18 cellular contexts compared by ENCODE assay signal in the genomic region with DNA sequence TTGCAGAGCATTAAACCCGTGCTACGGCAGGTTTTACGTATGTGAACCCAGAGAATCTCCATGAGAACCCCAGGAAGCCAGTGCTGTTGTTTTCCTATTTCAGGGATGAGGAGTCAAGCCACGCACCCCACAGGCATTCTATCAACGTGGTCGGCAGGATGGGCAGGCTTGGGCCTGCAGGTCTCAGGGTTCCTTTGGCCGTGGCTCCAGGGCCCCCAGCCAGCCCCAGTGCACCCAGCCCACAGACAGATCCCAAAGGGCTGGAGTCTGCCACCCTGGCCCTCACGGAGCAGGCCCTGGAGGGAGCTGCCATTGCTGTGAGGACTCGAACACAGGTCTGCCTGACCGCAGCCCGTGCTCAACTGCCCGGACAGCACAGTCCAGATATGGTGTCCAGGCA.
DNase-seq lines count a peak whose midpoint lies in the region; ATAC-seq and TF ChIP-seq lines count a peak whose summit lies in the region.
"Had no signal": no experiment of that assay in that cellular context is flagged by ENCODE, and none has a peak within 500 bp of the region (broad histone marks: within the 10 kb centered on the region; RNA-seq: fewer than 3 reads in every experiment).

No MANE protein-coding gene starts in this region.

- BruUV-seq in Caco-2 (replicated peaks; lab: Mats Ljungman, UMichigan), result no TSS peak

- WGBS in gastroesophageal sphincter (ENCODE audit: low coverage in 1 of 2), 2 donors, result 40 to 50% methylated on average over 3 to 6 of the region's 12 CpGs

- no peak for DNase-seq in Caco-2
- DNase-seq in ascending aorta (ENCODE audit: low spot score in 2 of 2), result no peak
- no peak for DNase-seq in D341Med (ENCODE audit: low spot score)
- no peak for DNase-seq in activated CD4-positive, alpha-beta T cell treated with anti-CD3 and anti-CD28 coated beads for 4 hours
- DNase-seq in stimulated activated naive CD8-positive, alpha-beta T cell treated with anti-CD3 and anti-CD28 coated beads, Interleukin-15, amount 100 ng/mL, for 72 hours, result no peak
- no peak for DNase-seq in mucosa of descending colon
- DNase-seq: activated naive CD8-positive, alpha-beta T cell treated with anti-CD3 and anti-CD28 coated beads, Interleukin-2, amount 50 U/mL, for 24 hours; activated T-cell treated with anti-CD3 and anti-CD28 coated beads, Interleukin-2, amount 50 U/mL, for 1 hour; COR-L47; KBM-7; NCI-H1417 treated with DMSO at 0.1 percent for 48 hours; NCI-H524; stimulated activated CD4-positive, alpha-beta T cell treated with anti-CD3 and anti-CD28 coated beads, Interleukin-4, amount 100 ng/mL, for 1 hour had no signal

- H3K36me3 Mint-ChIP-seq in Caco-2 (ENCODE audit: insufficient read depth, unreplicated experiment), result peaks cover 25% of the 10 kb centered on the region
- H3K36me3 Mint-ChIP-seq: mesothelial cell of epicardium had no signal

- H3K4me1 ChIP-seq in Caco-2, result no peaks in the 10 kb centered on the region
- H3K4me1 ChIP-seq in ascending aorta, result peaks cover 15 to 59% of the 10 kb centered on the region in 2 donors
- peaks cover 0 to 74% (median 24%) of the 10 kb centered on the region in 3 donors for H3K4me1 ChIP-seq in gastroesophageal sphincter
- peaks cover 17% of the 10 kb centered on the region for H3K4me1 ChIP-seq in mucosa of descending colon (ENCODE audit: low read depth)

- no peak overlapping the region for H3K4me3 ChIP-seq in Caco-2 (ENCODE audit: low read depth, low read length)
- no peak overlapping the region for H3K4me3 ChIP-seq in ascending aorta
- no peak overlapping the region for H3K4me3 ChIP-seq in gastroesophageal sphincter
- H3K4me3 ChIP-seq in skin epidermis, result no peak overlapping the region
- H3K4me3 ChIP-seq in mucosa of descending colon, result no peak overlapping the region

- no peak for TF ChIP-seq POLR2A in gastroesophageal sphincter (IDR thresholded peaks at IDR 0.05)

- H3K36me3 ChIP-seq in Caco-2 (ENCODE audit: control insufficient read depth, insufficient read depth, low read length) (no peaks in the 10 kb centered on the region), ascending aorta (peaks cover 2 to 17% of the 10 kb centered on the region in 2 donors), gastroesophageal sphincter (peaks cover 0 to 31% of the 10 kb centered on the region in 2 donors), mucosa of descending colon (ENCODE audit: low read depth) (no peaks in the 10 kb centered on the region)

- TF ChIP-seq EP300 in gastroesophageal sphincter (IDR thresholded peaks at IDR 0.05), result no peak

- H3K27me3 ChIP-seq in Caco-2 (replicated peaks; ENCODE audit: control insufficient read depth, insufficient read depth, low read length) (no peaks in the 10 kb centered on the region), ascending aorta (no peaks in the 10 kb centered on the region), gastroesophageal sphincter (no peaks in the 10 kb centered on the region)

- ATAC-seq in gastroesophageal sphincter (no peak), mucosa of descending colon (no peak)
- no peak for ATAC-seq in stimulated activated naive CD8-positive, alpha-beta T cell treated with anti-CD3 and anti-CD28 coated beads, Interleukin-15, amount 100 ng/mL, for 72 hours
- ATAC-seq: activated CD4-positive, CD25-positive, alpha-beta regulatory T cell treated with anti-CD3 and anti-CD28 coated beads, Interleukin-2, amount 50 U/mL, for 24 hours had no signal

- CTCF ChIA-PET in Caco-2 (lab: Charles Lee), result no interaction called here

- no peaks in the 10 kb centered on the region for H3K27me3 Mint-ChIP-seq in Caco-2 (ENCODE audit: insufficient read depth, unreplicated experiment)
- H3K27me3 Mint-ChIP-seq in stimulated activated naive CD8-positive, alpha-beta T cell treated with anti-CD3 and anti-CD28 coated beads, Interleukin-15, amount 100 ng/mL, for 72 hours, result no peaks in the 10 kb centered on the region
- H3K27me3 Mint-ChIP-seq: activated naive CD8-positive, alpha-beta T cell treated with anti-CD3 and anti-CD28 coated beads, Interleukin-2, amount 50 U/mL, for 24 hours; dendritic cell treated with granulocyte-macrophage colony-stimulating factor and Interleukin-4, amounts not matched to agents 40 ng/mL and 50 ng/mL, for 4 days had no signal

- intact Hi-C loops in Caco-2 (cut with micrococcal nuclease; ENCODE audit: unreplicated experiment) (no loop called here), ascending aorta (cut with DNase I) (no loop called here), mucosa of descending colon (cut with DNase I, micrococcal nuclease) (no loop called here)

- H3K9me3 Mint-ChIP-seq in Caco-2 (ENCODE audit: unreplicated experiment), result no peaks in the 10 kb centered on the region
- no peaks in the 10 kb centered on the region for H3K9me3 Mint-ChIP-seq in stimulated activated naive CD8-positive, alpha-beta T cell treated with anti-CD3 and anti-CD28 coated beads, Interleukin-15, amount 100 ng/mL, for 72 hours
- H3K9me3 Mint-ChIP-seq: activated naive CD8-positive, alpha-beta T cell treated with anti-CD3 and anti-CD28 coated beads, Interleukin-2, amount 50 U/mL, for 24 hours; dendritic cell treated with granulocyte-macrophage colony-stimulating factor and Interleukin-4, amounts not matched to agents 40 ng/mL and 50 ng/mL, for 4 days; mesothelial cell of epicardium had no signal

- peak overlapping the region; percentile 59 to 82 for H3K27ac ChIP-seq in ascending aorta
- H3K27ac ChIP-seq in gastroesophageal sphincter, result peak overlapping the region in 3 of 4 donors; percentile 41 to 62 (median 61)
- peak overlapping the region in 19 of 21 experiments; percentile 7 to 82 (median 61) for H3K27ac ChIP-seq in skin epidermis

- POLR2A ChIA-PET in Caco-2 (lab: Charles Lee), result interaction anchor here (1.0 kb wide), 1 partner anchor 11 kb away, joined by 4 read pairs; no protein-coding TSS in a partner anchor

- no peaks in the 10 kb centered on the region for H3K4me1 Mint-ChIP-seq in Caco-2 (ENCODE audit: low read depth, unreplicated experiment)
- no peaks in the 10 kb centered on the region for H3K4me1 Mint-ChIP-seq in stimulated activated naive CD8-positive, alpha-beta T cell treated with anti-CD3 and anti-CD28 coated beads, Interleukin-15, amount 100 ng/mL, for 72 hours
- H3K4me1 Mint-ChIP-seq: activated naive CD8-positive, alpha-beta T cell treated with anti-CD3 and anti-CD28 coated beads, Interleukin-2, amount 50 U/mL, for 24 hours had no signal

- H3K9me3 ChIP-seq in Caco-2, result no peaks in the 10 kb centered on the region
- H3K9me3 ChIP-seq in ascending aorta, result no peaks in the 10 kb centered on the region
- no peaks in the 10 kb centered on the region for H3K9me3 ChIP-seq in gastroesophageal sphincter
- H3K9me3 ChIP-seq in mucosa of descending colon, result no peaks in the 10 kb centered on the region

- TF ChIP-seq CTCF in Caco-2 (IDR thresholded peaks at IDR 0.05; ENCODE audit: insufficient read depth in 1 of 2, low read depth in 1 of 2, low read length in 1 of 2, severe bottlenecking in 1 of 2, unreplicated experiment in 1 of 2) (no peak), ascending aorta (IDR thresholded peaks at IDR 0.05) (no peak), gastroesophageal sphincter (IDR thresholded peaks at IDR 0.05) (no peak), mucosa of descending colon (IDR thresholded peaks at IDR 0.05) (no peak)

- H3K4me3 Mint-ChIP-seq in Caco-2 (ENCODE audit: unreplicated experiment), result no peak overlapping the region
- H3K4me3 Mint-ChIP-seq in stimulated activated naive CD8-positive, alpha-beta T cell treated with anti-CD3 and anti-CD28 coated beads, Interleukin-15, amount 100 ng/mL, for 72 hours, result no peak overlapping the region
- H3K4me3 Mint-ChIP-seq: activated naive CD8-positive, alpha-beta T cell treated with anti-CD3 and anti-CD28 coated beads, Interleukin-2, amount 50 U/mL, for 24 hours; dendritic cell treated with granulocyte-macrophage colony-stimulating factor and Interleukin-4, amounts not matched to agents 40 ng/mL and 50 ng/mL, for 4 days; mesothelial cell of epicardium had no signal

- H3K27ac Mint-ChIP-seq in Caco-2 (ENCODE audit: unreplicated experiment), result peak overlapping the region; percentile 43
- peak overlapping the region in 1 of 2 donors; percentile 29 for H3K27ac Mint-ChIP-seq in stimulated activated naive CD8-positive, alpha-beta T cell treated with anti-CD3 and anti-CD28 coated beads, Interleukin-15, amount 100 ng/mL, for 72 hours
- H3K27ac Mint-ChIP-seq: activated naive CD8-positive, alpha-beta T cell treated with anti-CD3 and anti-CD28 coated beads, Interleukin-2, amount 50 U/mL, for 24 hours had no signal
